ENCODE assay signal across 16 cellular contexts in genomic region chr3:18439281-18439680, GRCh38. TPM values are rescaled to one million over a fixed set of nuclear protein-coding genes. Genes with fewer than 3 reads are reported as not detected.
DNase-seq lines count a peak whose midpoint lies in the region; ATAC-seq lines count a peak whose summit lies in the region.
"Had no signal": no experiment of that assay in that cellular context is flagged by ENCODE, and none has a peak within 500 bp of the region (broad histone marks: within the 10 kb centered on the region; RNA-seq: fewer than 3 reads in every experiment).

No MANE protein-coding gene starts in this region.

- peak overlapping the region; percentile 91 for H3K27ac Mint-ChIP-seq in stimulated activated naive CD8-positive, alpha-beta T cell treated with anti-CD3 and anti-CD28 coated beads, Interleukin-15, Interleukin-2, amounts not matched to agents 100 ng/mL and 50 ng/mL, for 24 hours
- peak overlapping the region; percentile 93 for H3K27ac Mint-ChIP-seq in T-helper 17 cell
- H3K27ac Mint-ChIP-seq: endodermal cell, nephron progenitor cell had no signal

- H3K27me3 ChIP-seq in effector memory CD4-positive, alpha-beta T cell (replicated peaks; ENCODE audit: control insufficient read depth, insufficient read depth, low read length, poor library complexity, severe bottlenecking) = no peaks in the 10 kb centered on the region
- H3K27me3 ChIP-seq: body of pancreas had no signal

- peaks cover 61% of the 10 kb centered on the region for H3K4me1 Mint-ChIP-seq in stimulated activated naive CD8-positive, alpha-beta T cell treated with anti-CD3 and anti-CD28 coated beads, Interleukin-15, Interleukin-2, amounts not matched to agents 100 ng/mL and 50 ng/mL, for 24 hours (ENCODE audit: low read depth)
- H3K4me1 Mint-ChIP-seq in T-helper 17 cell = peaks cover 35% of the 10 kb centered on the region

- ATAC-seq in stimulated activated naive CD8-positive, alpha-beta T cell treated with anti-CD3 and anti-CD28 coated beads, Interleukin-15, Interleukin-2, amounts not matched to agents 100 U/mL and 50 U/mL, for 24 hours = no peak
- ATAC-seq in T-helper 17 cell = no peak
- ATAC-seq: body of pancreas, K562, left cardiac atrium had no signal

- H3K27ac ChIP-seq in effector memory CD4-positive, alpha-beta T cell (ENCODE audit: insufficient read depth, low read length, poor library complexity, severe bottlenecking) = peak overlapping the region; percentile 79
- H3K27ac ChIP-seq: body of pancreas had no signal

- no peaks in the 10 kb centered on the region for H3K27me3 Mint-ChIP-seq in stimulated activated naive CD8-positive, alpha-beta T cell treated with anti-CD3 and anti-CD28 coated beads, Interleukin-15, Interleukin-2, amounts not matched to agents 100 ng/mL and 50 ng/mL, for 24 hours
- H3K27me3 Mint-ChIP-seq in T-helper 17 cell = no peaks in the 10 kb centered on the region

- H3K36me3 ChIP-seq in effector memory CD4-positive, alpha-beta T cell (ENCODE audit: control insufficient read depth, insufficient read depth, low read length) = no peaks in the 10 kb centered on the region

- H3K36me3 Mint-ChIP-seq in stimulated activated naive CD8-positive, alpha-beta T cell treated with anti-CD3 and anti-CD28 coated beads, Interleukin-15, Interleukin-2, amounts not matched to agents 100 ng/mL and 50 ng/mL, for 24 hours (ENCODE audit: low read depth) = peaks cover 79% of the 10 kb centered on the region
- peaks cover under 1% of the 10 kb centered on the region for H3K36me3 Mint-ChIP-seq in T-helper 17 cell (ENCODE audit: low read depth)

- no peak for DNase-seq in stimulated activated naive CD8-positive, alpha-beta T cell treated with anti-CD3 and anti-CD28 coated beads, Interleukin-15, Interleukin-2, amounts not matched to agents 100 U/mL and 50 U/mL, for 24 hours
- DNase-seq in T-helper 17 cell (no peak), DMS79 (lab: John Stamatoyannopoulos, UW) (no peak), AG08395 (ENCODE audit: low spot score) (no peak), Kasumi-1 (lab: John Stamatoyannopoulos, UW) (no peak)
- DNase-seq in effector memory CD4-positive, alpha-beta T cell = no peak
- DNase-seq: body of pancreas, endodermal cell, left cardiac atrium, mesendoderm, NCI-H187, NCI-H226, nephron progenitor cell, SHP77 treated with DMSO at 0.1 percent for 48 hours had no signal

- H3K4me3 ChIP-seq in effector memory CD4-positive, alpha-beta T cell (ENCODE audit: insufficient read depth, low read depth, low read length, poor library complexity, severe bottlenecking) = peak overlapping the region; percentile 35
- H3K4me3 ChIP-seq: body of pancreas, K562 had no signal

- peaks cover 10% of the 10 kb centered on the region for H3K4me1 ChIP-seq in effector memory CD4-positive, alpha-beta T cell (ENCODE audit: control insufficient read depth, insufficient read depth, low read length, poor library complexity, severe bottlenecking)

- peak overlapping the region; percentile 97 for H3K4me3 Mint-ChIP-seq in stimulated activated naive CD8-positive, alpha-beta T cell treated with anti-CD3 and anti-CD28 coated beads, Interleukin-15, Interleukin-2, amounts not matched to agents 100 ng/mL and 50 ng/mL, for 24 hours
- H3K4me3 Mint-ChIP-seq in T-helper 17 cell = peak overlapping the region; percentile 91
- H3K4me3 Mint-ChIP-seq: endodermal cell, nephron progenitor cell had no signal

- H3K9me3 ChIP-seq in T-helper 17 cell (ENCODE audit: control insufficient read depth, low read length, poor library complexity, severe bottlenecking) = no peaks in the 10 kb centered on the region
- no peaks in the 10 kb centered on the region for H3K9me3 ChIP-seq in effector memory CD4-positive, alpha-beta T cell (ENCODE audit: control insufficient read depth, low read length)
- H3K9me3 ChIP-seq: body of pancreas had no signal

- no peaks in the 10 kb centered on the region for H3K9me3 Mint-ChIP-seq in stimulated activated naive CD8-positive, alpha-beta T cell treated with anti-CD3 and anti-CD28 coated beads, Interleukin-15, Interleukin-2, amounts not matched to agents 100 ng/mL and 50 ng/mL, for 24 hours
- H3K9me3 Mint-ChIP-seq: endodermal cell, nephron progenitor cell had no signal

RNA-seq across cellular contexts. Expression of gene SATB1, which starts 14.1 kb away (rescaled TPM):
- 100 to 1,000 TPM; 208 TPM for total RNA-seq in T-helper 17 cell
